In genomic region chr1:155084722-155085503, GRCh38 we compare ENCODE assay signal across 1 cellular context.
TF ChIP-seq lines count a peak whose summit lies in the region.

No MANE protein-coding gene starts in this region.

TF ChIP-seq in GM12878, 131 proteins besides CTCF, POLR2A, EP300 and RAD21 (continued from another document):
- TF ChIP-seq SKIL (IDR thresholded peaks at IDR 0.05; ENCODE audit: low read depth, poor library complexity, severe bottlenecking) (peak; percentile 70), NRF1 (conservative IDR thresholded peaks at IDR 0.05; ENCODE audit: low read depth, low read length) (no peak), JUND (IDR thresholded peaks at IDR 0.05; ENCODE audit: low read depth, low read length) (no peak), WRNIP1 (IDR thresholded peaks at IDR 0.05; ENCODE audit: borderline replicate concordance, low read depth, low read length) (no peak), LARP7 (IDR thresholded peaks at IDR 0.05) (peak; percentile 24), ZNF622 (IDR thresholded peaks at IDR 0.05) (no peak), CBX3 (IDR thresholded peaks at IDR 0.05; ENCODE audit: borderline replicate concordance, low read depth) (no peak), SREBF1 (IDR thresholded peaks at IDR 0.05; ENCODE audit: low read length) (no peak), TCF12 (IDR thresholded peaks at IDR 0.05; ENCODE audit: low read depth, low read length) (peak; percentile 20; the same call in 1 of the 2 replicates), TAF1 (IDR thresholded peaks at IDR 0.05; ENCODE audit: borderline replicate concordance, low read depth, low read length) (no peak), SIX5 (IDR thresholded peaks at IDR 0.05; ENCODE audit: low read depth, low read length, severe bottlenecking) (no peak), ZNF274 (IDR thresholded peaks at IDR 0.05; ENCODE audit: insufficient read depth, insufficient read length) (no peak), TARDBP (IDR thresholded peaks at IDR 0.05; ENCODE audit: borderline replicate concordance) (peak; percentile 75; the same call in 1 of the 2 replicates), SMC3 (IDR thresholded peaks at IDR 0.05; ENCODE audit: borderline replicate concordance, low read length) (peak; percentile 96), CUX1 (IDR thresholded peaks at IDR 0.05; ENCODE audit: insufficient replicate concordance, low read depth, low read length) (no peak), CEBPB (IDR thresholded peaks at IDR 0.05; ENCODE audit: borderline replicate concordance in 1 of 2, low read depth in 2 of 2, low read length in 2 of 2) (no peak), USF2 (IDR thresholded peaks at IDR 0.05; ENCODE audit: borderline replicate concordance, low read depth, low read length) (no peak), JUNB (IDR thresholded peaks at IDR 0.05) (no peak), NFYA (IDR thresholded peaks at IDR 0.05; ENCODE audit: borderline replicate concordance, low read depth, low read length) (no peak), MLLT1 (IDR thresholded peaks at IDR 0.05) (peak; percentile 74), IKZF2 (IDR thresholded peaks at IDR 0.05) (peak; percentile 74 to 84), ELK1 (IDR thresholded peaks at IDR 0.05; ENCODE audit: low read depth, low read length) (no peak), KDM1A (IDR thresholded peaks at IDR 0.05; ENCODE audit: borderline replicate concordance) (no peak), NFIC (IDR thresholded peaks at IDR 0.05; ENCODE audit: low read depth, low read length) (no peak), PAX5 (IDR thresholded peaks at IDR 0.05; ENCODE audit: borderline replicate concordance, low read depth, low read length) (no peak; the same call in 1 of the 2 replicates), ZBTB40 (IDR thresholded peaks at IDR 0.05; ENCODE audit: borderline replicate concordance) (peak; percentile 42; the same call in 1 of the 2 replicates)
